In genomic region chr1:26733982-26734381, GRCh38 we compare ENCODE assay signal across 10 cellular contexts. TPM values are rescaled to one million over a fixed set of nuclear protein-coding genes. Genes with fewer than 3 reads are reported as not detected.
DNase-seq lines count a peak whose midpoint lies in the region; ATAC-seq and TF ChIP-seq lines count a peak whose summit lies in the region.
"Had no signal": no experiment of that assay in that cellular context is flagged by ENCODE, and none has a peak within 500 bp of the region (broad histone marks: within the 10 kb centered on the region; RNA-seq: fewer than 3 reads in every experiment).

No MANE protein-coding gene starts in this region.

- H3K9me3 ChIP-seq in RWPE2 (ENCODE audit: severe bottlenecking): no peaks in the 10 kb centered on the region

- TF ChIP-seq CTCF in RWPE2 (IDR thresholded peaks at IDR 0.05; ENCODE audit: poor library complexity, severe bottlenecking): no peak

- H3K27me3 ChIP-seq in RWPE2 (ENCODE audit: insufficient read depth, poor library complexity, severe bottlenecking): no peaks in the 10 kb centered on the region

- H3K36me3 ChIP-seq in RWPE2 (ENCODE audit: low read depth): peaks cover 90% of the 10 kb centered on the region

- H3K4me3 Mint-ChIP-seq in activated T-cell treated with anti-CD3 and anti-CD28 coated beads, Interleukin-2, amount 50 U/mL, for 4 hours: no peak overlapping the region

- H3K4me1 ChIP-seq in RWPE2 (ENCODE audit: insufficient read depth, poor library complexity, severe bottlenecking): peaks cover 17% of the 10 kb centered on the region

- no peak overlapping the region for H3K4me3 ChIP-seq in RWPE2 (ENCODE audit: severe bottlenecking)

- peaks cover 40% of the 10 kb centered on the region for H3K36me3 Mint-ChIP-seq in activated T-cell treated with anti-CD3 and anti-CD28 coated beads, Interleukin-2, amount 50 U/mL, for 4 hours (ENCODE audit: insufficient read depth)

- peak; percentile 38 to 56 for ATAC-seq in activated T-cell treated with anti-CD3 and anti-CD28 coated beads, Interleukin-2, amount 50 U/mL, for 4 hours
- ATAC-seq in RWPE2 (ENCODE audit: low read depth): peak; percentile 90
- ATAC-seq in stimulated activated naive CD8-positive, alpha-beta T cell treated with anti-CD3 and anti-CD28 coated beads, Interleukin-15, Interleukin-2, amounts not matched to agents 100 U/mL and 50 U/mL, for 24 hours: peak; percentile 33

- H3K9me3 Mint-ChIP-seq in activated T-cell treated with anti-CD3 and anti-CD28 coated beads, Interleukin-2, amount 50 U/mL, for 4 hours: no peaks in the 10 kb centered on the region

- no peak for DNase-seq in activated T-cell treated with anti-CD3 and anti-CD28 coated beads, Interleukin-2, amount 50 U/mL, for 4 hours
- DNase-seq in activated T-cell treated with anti-CD3 and anti-CD28 coated beads, Interleukin-2, amount 50 U/mL, for 48 hours: no peak
- DNase-seq in RWPE2 (ENCODE audit: low spot score) (no peak), epithelial cell of prostate (ENCODE audit: low read depth, low spot score) (no peak), NCI-H1105 treated with DMSO at 0.1 percent for 48 hours (lab: John Stamatoyannopoulos, UW) (no peak), cerebellar cortex (ENCODE audit: low spot score) (no peak)
- DNase-seq in stimulated activated naive CD8-positive, alpha-beta T cell treated with anti-CD3 and anti-CD28 coated beads, Interleukin-15, Interleukin-2, amounts not matched to agents 100 U/mL and 50 U/mL, for 24 hours: no peak
- DNase-seq in NK-92 treated with Interleukin-12 subunit alpha and Interleukin-12 subunit beta, amount 100 ng/mL, for 24 hours (lab: John Stamatoyannopoulos, UW): no peak
- DNase-seq: Kasumi-1, RPMI8226 had no signal

- no peaks in the 10 kb centered on the region for H3K27me3 Mint-ChIP-seq in activated T-cell treated with anti-CD3 and anti-CD28 coated beads, Interleukin-2, amount 50 U/mL, for 4 hours (ENCODE audit: low read depth)

- H3K27ac ChIP-seq in RWPE2 (ENCODE audit: poor library complexity, severe bottlenecking) (peak overlapping the region; percentile 81), epithelial cell of prostate (peak overlapping the region; percentile 78)

- peaks cover 61% of the 10 kb centered on the region for H3K4me1 Mint-ChIP-seq in activated T-cell treated with anti-CD3 and anti-CD28 coated beads, Interleukin-2, amount 50 U/mL, for 4 hours (ENCODE audit: low read depth)

RNA-seq across cellular contexts. Expression of gene ARID1A, which starts 38.2 kb away (rescaled TPM):
- total RNA-seq in activated T-cell treated with anti-CD3 and anti-CD28 coated beads, Interleukin-2, amount 50 U/mL, for 4 hours: 10 to 100 TPM; 85.0 to 92.7 (median 91.1) TPM

RNA-seq across cellular contexts. Expression of gene PIGV, which starts 53.8 kb away (rescaled TPM):
- 10 to 100 TPM in 2 of 3 donors, 1 to 10 TPM in 1; 8.4 to 11.2 (median 10.4) TPM for total RNA-seq in activated T-cell treated with anti-CD3 and anti-CD28 coated beads, Interleukin-2, amount 50 U/mL, for 4 hours

Comparison
In these comparisons a context has a peak if more than half of its experiments do, and no peak if none do; other contexts are left out.
1. ATAC-seq: peak in every context shown above with its lines; median percentile 90 in RWPE2; 47 in activated T-cell treated with anti-CD3 and anti-CD28 coated beads, Interleukin-2, amount 50 U/mL, for 4 hours; 33 in stimulated activated naive CD8-positive, alpha-beta T cell treated with anti-CD3 and anti-CD28 coated beads, Interleukin-15, Interleukin-2, amounts not matched to agents 100 U/mL and 50 U/mL, for 24 hours.